1 cellular context compared by ENCODE assay signal in the genomic region with DNA sequence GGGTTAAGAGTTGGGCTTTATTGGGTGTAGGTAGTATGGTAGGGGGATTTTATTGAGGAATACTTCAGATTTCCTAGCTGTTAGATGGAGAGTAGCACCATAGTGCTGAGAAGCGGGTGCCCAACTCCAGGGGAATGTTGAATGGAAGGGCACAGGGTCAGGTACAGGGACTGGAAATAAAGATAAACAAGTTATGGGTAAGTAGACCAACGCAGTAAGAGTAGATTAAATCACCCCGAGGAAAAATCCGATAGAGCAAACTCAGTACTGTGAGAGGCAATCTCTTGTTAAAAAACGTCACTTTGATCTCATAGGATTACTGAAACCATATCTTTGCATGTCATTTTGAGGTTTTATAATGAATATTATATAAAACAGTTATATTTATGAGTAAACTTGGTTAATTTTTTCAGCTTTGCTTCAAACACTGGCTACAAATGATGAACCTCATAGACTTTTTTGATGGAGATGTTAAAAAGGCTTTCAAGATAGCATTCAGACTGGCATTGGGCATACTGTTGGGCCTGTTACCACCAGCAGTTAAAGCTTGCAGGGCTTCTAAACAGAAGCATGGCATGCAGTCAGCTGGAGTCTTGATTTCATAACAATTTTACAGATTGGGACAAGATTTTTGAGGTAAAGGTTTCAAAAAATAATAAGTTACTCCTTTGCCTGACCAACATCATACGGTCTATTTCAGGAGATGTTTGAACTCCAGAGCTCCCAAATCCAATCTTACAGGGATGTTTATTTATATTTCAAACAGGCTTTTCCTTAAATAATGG.
TF ChIP-seq lines count a peak whose summit lies in the region.

No MANE protein-coding gene starts in this region.

TF ChIP-seq in HepG2, 621 proteins besides CTCF, POLR2A, EP300 and RAD21 (continued from another document):
- TF ChIP-seq, protein P1, sequence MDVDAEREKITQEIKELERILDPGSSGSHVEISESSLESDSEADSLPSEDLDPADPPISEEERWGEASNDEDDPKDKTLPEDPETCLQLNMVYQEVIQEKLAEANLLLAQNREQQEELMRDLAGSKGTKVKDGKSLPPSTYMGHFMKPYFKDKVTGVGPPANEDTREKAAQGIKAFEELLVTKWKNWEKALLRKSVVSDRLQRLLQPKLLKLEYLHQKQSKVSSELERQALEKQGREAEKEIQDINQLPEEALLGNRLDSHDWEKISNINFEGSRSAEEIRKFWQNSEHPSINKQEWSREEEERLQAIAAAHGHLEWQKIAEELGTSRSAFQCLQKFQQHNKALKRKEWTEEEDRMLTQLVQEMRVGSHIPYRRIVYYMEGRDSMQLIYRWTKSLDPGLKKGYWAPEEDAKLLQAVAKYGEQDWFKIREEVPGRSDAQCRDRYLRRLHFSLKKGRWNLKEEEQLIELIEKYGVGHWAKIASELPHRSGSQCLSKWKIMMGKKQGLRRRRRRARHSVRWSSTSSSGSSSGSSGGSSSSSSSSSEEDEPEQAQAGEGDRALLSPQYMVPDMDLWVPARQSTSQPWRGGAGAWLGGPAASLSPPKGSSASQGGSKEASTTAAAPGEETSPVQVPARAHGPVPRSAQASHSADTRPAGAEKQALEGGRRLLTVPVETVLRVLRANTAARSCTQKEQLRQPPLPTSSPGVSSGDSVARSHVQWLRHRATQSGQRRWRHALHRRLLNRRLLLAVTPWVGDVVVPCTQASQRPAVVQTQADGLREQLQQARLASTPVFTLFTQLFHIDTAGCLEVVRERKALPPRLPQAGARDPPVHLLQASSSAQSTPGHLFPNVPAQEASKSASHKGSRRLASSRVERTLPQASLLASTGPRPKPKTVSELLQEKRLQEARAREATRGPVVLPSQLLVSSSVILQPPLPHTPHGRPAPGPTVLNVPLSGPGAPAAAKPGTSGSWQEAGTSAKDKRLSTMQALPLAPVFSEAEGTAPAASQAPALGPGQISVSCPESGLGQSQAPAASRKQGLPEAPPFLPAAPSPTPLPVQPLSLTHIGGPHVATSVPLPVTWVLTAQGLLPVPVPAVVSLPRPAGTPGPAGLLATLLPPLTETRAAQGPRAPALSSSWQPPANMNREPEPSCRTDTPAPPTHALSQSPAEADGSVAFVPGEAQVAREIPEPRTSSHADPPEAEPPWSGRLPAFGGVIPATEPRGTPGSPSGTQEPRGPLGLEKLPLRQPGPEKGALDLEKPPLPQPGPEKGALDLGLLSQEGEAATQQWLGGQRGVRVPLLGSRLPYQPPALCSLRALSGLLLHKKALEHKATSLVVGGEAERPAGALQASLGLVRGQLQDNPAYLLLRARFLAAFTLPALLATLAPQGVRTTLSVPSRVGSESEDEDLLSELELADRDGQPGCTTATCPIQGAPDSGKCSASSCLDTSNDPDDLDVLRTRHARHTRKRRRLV (CRISPR knock-in tag; IDR thresholded peaks at IDR 0.05) = no peak
- no peak for TF ChIP-seq TGIF2 (CRISPR knock-in tag; IDR thresholded peaks at IDR 0.05)
- TF ChIP-seq ZNF180 (CRISPR knock-in tag; IDR thresholded peaks at IDR 0.05; ENCODE audit: borderline replicate concordance, low read depth) = no peak
- no peak for TF ChIP-seq TRIM24 (CRISPR knock-in tag; IDR thresholded peaks at IDR 0.05)
- TF ChIP-seq PRPF4 (IDR thresholded peaks at IDR 0.05; ENCODE audit: low read depth, low read length, poor library complexity, severe bottlenecking) = no peak
